In genomic region chrX:68503830-68504229, GRCh38 we compare ENCODE assay signal across 13 cellular contexts. TPM values are rescaled to one million over a fixed set of nuclear protein-coding genes. Genes with fewer than 3 reads are reported as not detected.
A peak's percentile ranks its signal among the peaks of the same experiment; 100 is the strongest.
DNase-seq lines count a peak whose midpoint lies in the region; ATAC-seq, FAIRE-seq and TF ChIP-seq lines count a peak whose summit lies in the region.
"Had no signal": no experiment of that assay in that cellular context is flagged by ENCODE, and none has a peak within 500 bp of the region (broad histone marks: within the 10 kb centered on the region; RNA-seq: fewer than 3 reads in every experiment).

No MANE protein-coding gene starts in this region.

- TF ChIP-seq EP300 in A549 (IDR thresholded peaks at IDR 0.05): no peak

- H3K36me3 Mint-ChIP-seq in CD8-positive, alpha-beta memory T cell: peaks cover 0 to 29% (median 0%) of the 10 kb centered on the region in 3 donors
- peaks cover 2% of the 10 kb centered on the region for H3K36me3 Mint-ChIP-seq in T-helper 17 cell (ENCODE audit: low read depth)

- TF ChIP-seq RAD21 in A549 (conservative IDR thresholded peaks at IDR 0.05 in 1 of 2, IDR thresholded peaks at IDR 0.05 in 1 of 2): no peak

- no peaks in the 10 kb centered on the region for H3K36me3 ChIP-seq in CD8-positive, alpha-beta memory T cell (ENCODE audit: insufficient read depth, low read length)
- H3K36me3 ChIP-seq in aorta (ENCODE audit: control insufficient read depth in 1 of 2, insufficient read depth in 2 of 2, low read length in 1 of 2): no peaks in the 10 kb centered on the region
- H3K36me3 ChIP-seq: lower lobe of right lung had no signal

- DNase-seq in A549 (ENCODE audit: low read depth in 1 of 2, low spot score in 1 of 2) (no peak), T-helper 17 cell (no peak), epithelial cell of esophagus (ENCODE audit: low read depth) (peak; percentile 44), GM19239 (ENCODE audit: insufficient read length, low spot score) (no peak), T1000 (lab: John Stamatoyannopoulos, UW) (no peak), aorta (no peak), HUDEP-2 (lab: John Stamatoyannopoulos, UW; ENCODE audit: unreplicated experiment in 76 of 76) (no peak)
- DNase-seq in CD8-positive, alpha-beta memory T cell: no peak
- DNase-seq: amniotic stem cell, lower lobe of right lung, NCI-H1417, NCI-H524, occipital lobe had no signal

- H3K27me3 ChIP-seq in CD8-positive, alpha-beta memory T cell (ENCODE audit: insufficient read depth, low read length, poor library complexity, severe bottlenecking): no peaks in the 10 kb centered on the region
- no peaks in the 10 kb centered on the region for H3K27me3 ChIP-seq in aorta (ENCODE audit: control insufficient read depth in 1 of 2, insufficient read depth in 2 of 2, low read length in 1 of 2)

- CTCF ChIA-PET in A549 (lab: Yijun Ruan, JAX): interaction anchor here (1.0 to 1.3 kb wide), 2 partner anchors 207 to 307 kb away, joined by 4 to 5 read pairs; no protein-coding TSS in a partner anchor
- CTCF ChIA-PET in CD8-positive, alpha-beta memory T cell (lab: Charles Lee): no interaction called here

- POLR2A ChIA-PET in A549 (lab: Yijun Ruan, JAX): no interaction called here
- POLR2A ChIA-PET in CD8-positive, alpha-beta memory T cell (lab: Charles Lee): no interaction called here

- no peak for TF ChIP-seq POLR2A in A549 (IDR thresholded peaks at IDR 0.05; ENCODE audit: low read length)

- no peak for TF ChIP-seq CTCF in A549 (IDR thresholded peaks at IDR 0.05)
- TF ChIP-seq CTCF in epithelial cell of esophagus (IDR thresholded peaks at IDR 0.05; ENCODE audit: insufficient read depth, low read depth, low read length, missing control alignments): no peak

- ATAC-seq in A549: no peak; a peak in 1 of 6 replicates
- ATAC-seq in T-helper 17 cell: peak; percentile 8
- no peak for ATAC-seq in aorta (ENCODE audit: low FRiP score)
- ATAC-seq: lower lobe of right lung had no signal

- H3K4me1 ChIP-seq in A549: peaks cover 22% of the 10 kb centered on the region
- peaks cover 18% of the 10 kb centered on the region for H3K4me1 ChIP-seq in CD8-positive, alpha-beta memory T cell (ENCODE audit: insufficient read depth, low read length)
- no peaks in the 10 kb centered on the region for H3K4me1 ChIP-seq in aorta (ENCODE audit: control insufficient read depth in 1 of 2, insufficient read depth in 2 of 2, low read length in 2 of 2)

- H3K9me3 ChIP-seq in A549: no peaks in the 10 kb centered on the region
- no peaks in the 10 kb centered on the region for H3K9me3 ChIP-seq in CD8-positive, alpha-beta memory T cell (ENCODE audit: low read length)
- H3K9me3 ChIP-seq in T-helper 17 cell (ENCODE audit: control insufficient read depth, low read length, poor library complexity, severe bottlenecking): no peaks in the 10 kb centered on the region
- H3K9me3 ChIP-seq in aorta (ENCODE audit: control insufficient read depth, low read length): no peaks in the 10 kb centered on the region
- H3K9me3 ChIP-seq: lower lobe of right lung had no signal

- peak overlapping the region in 6 of 8 donors; percentile 8 to 77 (median 58) for H3K27ac Mint-ChIP-seq in CD8-positive, alpha-beta memory T cell
- H3K27ac Mint-ChIP-seq in T-helper 17 cell: peak overlapping the region; percentile 90

- intact Hi-C loops in aorta (cut with DNase I): no loop called here

- no peaks in the 10 kb centered on the region for H3K27me3 Mint-ChIP-seq in CD8-positive, alpha-beta memory T cell
- no peaks in the 10 kb centered on the region for H3K27me3 Mint-ChIP-seq in T-helper 17 cell

- peak overlapping the region in 1 of 7 donors; percentile 46 for H3K4me3 Mint-ChIP-seq in CD8-positive, alpha-beta memory T cell
- no peak overlapping the region for H3K4me3 Mint-ChIP-seq in T-helper 17 cell

- H3K4me3 ChIP-seq in A549 (no peak overlapping the region), epithelial cell of esophagus (ENCODE audit: low read length) (no peak overlapping the region), aorta (ENCODE audit: low read length in 2 of 2) (no peak overlapping the region)
- no peak overlapping the region for H3K4me3 ChIP-seq in CD8-positive, alpha-beta memory T cell (ENCODE audit: low read length)
- H3K4me3 ChIP-seq: lower lobe of right lung had no signal

- FAIRE-seq in A549 (lab: Jason Lieb, UNC) (no peak), GM19239 (lab: Jason Lieb, UNC) (no peak)

- H3K4me2 ChIP-seq in A549: peak overlapping the region; percentile 27

- no peaks in the 10 kb centered on the region for H3K9me3 Mint-ChIP-seq in CD8-positive, alpha-beta memory T cell

- WGBS in A549 (ENCODE audit: missing lambda C conversion rate): 80% methylated on average over 7 of the region's 7 CpGs
- 69 to 87% methylated on average over 7 of the region's 7 CpGs for WGBS in aorta, 2 donors

- H3K27ac ChIP-seq in A549 (peak overlapping the region in 1 of 2 experiments; percentile 21; a peak in 1 of 6 replicates), aorta (ENCODE audit: low read depth in 1 of 2, low read length in 2 of 2) (no peak overlapping the region)
- no peak overlapping the region for H3K27ac ChIP-seq in CD8-positive, alpha-beta memory T cell (ENCODE audit: low read depth, low read length)
- H3K27ac ChIP-seq: lower lobe of right lung had no signal

- peaks cover 38 to 84% (median 72%) of the 10 kb centered on the region in 3 donors for H3K4me1 Mint-ChIP-seq in CD8-positive, alpha-beta memory T cell
- peaks cover 28% of the 10 kb centered on the region for H3K4me1 Mint-ChIP-seq in T-helper 17 cell

TF ChIP-seq in A549, 52 proteins besides CTCF, POLR2A, EP300 and RAD21:
- TF ChIP-seq SMC3 (IDR thresholded peaks at IDR 0.05): no peak

RNA-seq across cellular contexts. Expression of gene YIPF6, which starts 5.0 kb away (rescaled TPM):
- 58.9 and 59.2 TPM in 2 replicates for polyA plus RNA-seq in A549 (2011; rRNA removed)
- polyA plus RNA-seq in A549 (2012; cell fraction: cytosol; rRNA removed): 7.8 and 9.6 TPM in 2 replicates
- 2.7 and 5.7 TPM in 2 replicates for polyA plus RNA-seq in A549 (2012; cell fraction: nucleus; rRNA removed)
- 26.6 to 27.8 TPM (median 26.9 TPM) in 3 replicates for polyA plus RNA-seq in A549 (2017; fragmentation: RNase III; extraction: RNeasy Plus Mini Kit Qiagen cat#74134 plus additional on column Dnase treatment)
- 22.9 and 24.3 TPM in 2 replicates for polyA minus RNA-seq in A549 (2011; rRNA and poly(A)+ RNA removed)
- 10 to 100 TPM; 17.5 to 19.4 TPM for total RNA-seq in CD8-positive, alpha-beta memory T cell
- 20.4 TPM for polyA plus RNA-seq in CD8-positive, alpha-beta memory T cell
- total RNA-seq in T-helper 17 cell: 10 to 100 TPM; 14.4 to 16.5 TPM
- total RNA-seq in aorta: 10 to 100 TPM; 39.4 to 39.9 TPM
- 10 to 100 TPM in 1 of 2 donors, 1 to 10 TPM in 1; 8.3 to 12.1 TPM for polyA plus RNA-seq in aorta
